In the genomic region with DNA sequence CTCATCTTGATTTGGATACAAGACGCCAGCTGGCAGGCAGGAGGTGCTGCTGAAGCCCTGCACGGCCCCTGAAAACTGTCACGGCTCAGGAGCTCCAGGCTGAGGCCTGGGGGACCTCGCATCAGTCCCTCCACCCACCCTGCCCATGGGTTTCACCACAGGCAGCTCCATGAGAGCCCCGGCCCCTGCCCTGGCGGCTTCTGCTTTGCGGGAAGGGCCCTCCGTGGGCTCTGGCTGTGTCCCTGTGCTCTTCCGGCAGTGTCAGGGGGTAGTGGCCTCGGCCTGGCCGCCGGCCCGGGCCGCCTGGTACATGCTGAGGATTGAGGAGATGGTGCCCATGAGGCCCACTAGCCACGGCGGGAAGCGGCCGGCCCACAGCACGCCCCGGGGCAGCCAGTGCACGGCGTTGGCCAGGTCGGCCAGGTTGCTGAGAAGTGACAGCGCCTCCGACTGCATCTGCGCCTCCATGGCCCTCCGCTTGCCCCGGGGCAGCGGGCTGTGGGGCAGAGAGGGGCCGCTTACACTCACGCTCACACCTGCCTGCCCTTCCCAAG, we compare ENCODE assay signal across 1 cellular context.
TF ChIP-seq lines count a peak whose summit lies in the region.

No MANE protein-coding gene starts in this region.

TF ChIP-seq in IMR-90, 13 proteins besides CTCF, POLR2A, EP300 and RAD21:
- TF ChIP-seq MAFK (IDR thresholded peaks at IDR 0.05; ENCODE audit: low read depth, low read length) (no peak), NFE2L2 (IDR thresholded peaks at IDR 0.05; ENCODE audit: low read depth, low read length) (no peak), CHD1 (IDR thresholded peaks at IDR 0.05; ENCODE audit: low read depth, low read length) (no peak), MXI1 (IDR thresholded peaks at IDR 0.05; ENCODE audit: borderline replicate concordance, low read depth, low read length) (no peak), RFX5 (IDR thresholded peaks at IDR 0.05; ENCODE audit: low read depth, low read length) (no peak), SMC3 (IDR thresholded peaks at IDR 0.05; ENCODE audit: low read depth, low read length) (no peak), RCOR1 (IDR thresholded peaks at IDR 0.05; ENCODE audit: insufficient replicate concordance, low read length) (no peak), FOS (IDR thresholded peaks at IDR 0.05; ENCODE audit: low read depth, low read length) (no peak), USF2 (IDR thresholded peaks at IDR 0.05; ENCODE audit: low read depth, low read length) (no peak), CEBPB (IDR thresholded peaks at IDR 0.05; ENCODE audit: low read depth, low read length) (no peak), BHLHE40 (IDR thresholded peaks at IDR 0.05; ENCODE audit: low read depth, low read length) (no peak), MAZ (IDR thresholded peaks at IDR 0.05; ENCODE audit: borderline replicate concordance, low read depth, low read length) (no peak)
- TF ChIP-seq, protein P1, sequence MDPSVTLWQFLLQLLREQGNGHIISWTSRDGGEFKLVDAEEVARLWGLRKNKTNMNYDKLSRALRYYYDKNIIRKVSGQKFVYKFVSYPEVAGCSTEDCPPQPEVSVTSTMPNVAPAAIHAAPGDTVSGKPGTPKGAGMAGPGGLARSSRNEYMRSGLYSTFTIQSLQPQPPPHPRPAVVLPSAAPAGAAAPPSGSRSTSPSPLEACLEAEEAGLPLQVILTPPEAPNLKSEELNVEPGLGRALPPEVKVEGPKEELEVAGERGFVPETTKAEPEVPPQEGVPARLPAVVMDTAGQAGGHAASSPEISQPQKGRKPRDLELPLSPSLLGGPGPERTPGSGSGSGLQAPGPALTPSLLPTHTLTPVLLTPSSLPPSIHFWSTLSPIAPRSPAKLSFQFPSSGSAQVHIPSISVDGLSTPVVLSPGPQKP (IDR thresholded peaks at IDR 0.05; ENCODE audit: borderline replicate concordance, low read depth, low read length), result no peak
TF ChIP-seq in IMR-90: peak in this region for 0.
